In the genomic region with DNA sequence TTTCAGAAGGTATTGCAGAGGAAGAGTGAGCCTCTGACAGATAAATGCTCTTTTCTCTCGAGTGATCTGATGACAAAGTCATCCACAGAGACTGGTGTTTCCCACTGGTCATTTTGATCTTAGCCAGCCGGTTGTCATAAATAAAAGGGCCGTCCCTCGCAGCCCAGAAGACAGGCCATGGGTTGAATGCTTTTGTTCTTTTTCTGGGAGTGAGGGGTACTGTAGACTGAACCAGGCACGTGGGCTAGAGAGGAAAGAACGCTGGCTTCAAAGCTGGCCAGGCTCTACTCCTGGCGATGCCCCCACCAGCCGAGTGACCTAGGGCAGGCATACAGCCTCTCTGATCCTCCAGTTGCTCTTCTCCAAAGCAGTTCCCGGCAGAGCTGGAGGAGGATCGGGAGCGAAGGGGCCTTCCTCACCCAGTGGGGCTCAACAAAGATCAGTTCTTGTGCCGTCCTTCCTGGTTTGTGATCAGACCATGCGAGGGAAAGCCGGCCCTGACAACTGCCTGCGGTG, we compare ENCODE assay signal across 9 cellular contexts.
"Had no signal": no experiment of that assay in that cellular context is flagged by ENCODE, and none has a peak within 500 bp of the region (broad histone marks: within the 10 kb centered on the region; RNA-seq: fewer than 3 reads in every experiment).

No MANE protein-coding gene starts in this region.

- ATAC-seq: stimulated activated naive CD8-positive, alpha-beta T cell treated with anti-CD3 and anti-CD28 coated beads, Interleukin-15, amount 100 ng/mL, for 72 hours had no signal

- H3K27me3 ChIP-seq: left lung, thyroid gland had no signal

- FAIRE-seq: islet of Langerhans had no signal

- H3K36me3 ChIP-seq: left lung, thyroid gland had no signal

- H3K9me3 ChIP-seq: left lung, thyroid gland had no signal

- H3K27ac ChIP-seq: dorsolateral prefrontal cortex, left lung, thyroid gland had no signal

- H3K4me3 ChIP-seq: dorsolateral prefrontal cortex, left lung, thyroid gland had no signal

- DNase-seq: activated CD4-positive, CD25-positive, alpha-beta regulatory T cell; activated naive CD4-positive, alpha-beta T cell treated with anti-CD3 and anti-CD28 coated beads, Interleukin-2, amount 10 ng/mL, durations not matched to agents 7 days and 5 days; dorsolateral prefrontal cortex; glutamatergic neuron; left lung; stimulated activated CD4-positive, alpha-beta T cell treated with anti-CD3 and anti-CD28 coated beads, Interleukin-4, amount 100 ng/mL, for 24 hours; stimulated activated naive CD8-positive, alpha-beta T cell treated with anti-CD3 and anti-CD28 coated beads, Interleukin-15, amount 100 ng/mL, for 72 hours; thyroid gland had no signal
